ENCODE assay signal across 23 cellular contexts in the genomic region with DNA sequence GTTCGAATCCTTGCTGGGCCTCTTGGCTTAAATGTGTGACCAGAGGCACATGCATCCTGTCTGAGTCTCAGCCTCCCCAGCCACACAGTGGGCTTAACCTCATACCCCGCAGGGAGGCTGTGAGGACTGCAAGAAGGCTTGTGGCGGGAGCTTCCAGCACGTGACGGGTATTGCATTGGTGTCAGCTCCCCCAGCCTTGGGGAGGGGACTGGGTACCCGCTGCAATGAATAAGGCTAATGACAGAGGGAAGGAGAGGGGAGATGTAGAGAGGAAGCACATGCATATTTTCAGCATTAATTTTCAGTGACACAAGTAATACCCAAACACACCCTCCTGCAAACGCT. TPM values are rescaled to one million over a fixed set of nuclear protein-coding genes. Genes with fewer than 3 reads are reported as not detected.
"Had no signal": no experiment of that assay in that cellular context is flagged by ENCODE, and none has a peak within 500 bp of the region (broad histone marks: within the 10 kb centered on the region; RNA-seq: fewer than 3 reads in every experiment).

No MANE protein-coding gene starts in this region.

- H3K4me3 Mint-ChIP-seq: activated naive CD8-positive, alpha-beta T cell treated with anti-CD3 and anti-CD28 coated beads for 36 hours; effector memory CD8-positive, alpha-beta T cell; memory B cell; stimulated activated naive B cell treated with anti-CD40 and anti-IgM and Interleukin-4, amounts not matched to agents 10 μg/mL and 1 μg/mL and 100 μg/mL, for 72 hours; T-helper 17 cell; type B pancreatic cell had no signal

- DNase-seq: activated CD4-positive, alpha-beta T cell treated with anti-CD3 and anti-CD28 coated beads for 4 hours; activated CD4-positive, alpha-beta T cell treated with anti-CD3 and anti-CD28 coated beads, Interleukin-2, amount 50 U/mL, for 48 hours; activated CD4-positive, CD25-positive, alpha-beta regulatory T cell; activated naive CD4-positive, alpha-beta T cell treated with Interleukin-2 at 50 U/mL for 16 hours; activated naive CD8-positive, alpha-beta T cell treated with anti-CD3 and anti-CD28 coated beads for 36 hours; activated T-cell treated with anti-CD3 and anti-CD28 coated beads, Interleukin-2, amount 50 U/mL, for 48 hours; central memory CD4-positive, alpha-beta T cell; effector memory CD8-positive, alpha-beta T cell; esophagus squamous epithelium; gastrocnemius medialis; mucosa of descending colon; naive B cell; stimulated activated CD4-positive, alpha-beta T cell treated with anti-CD3 and anti-CD28 coated beads, Interleukin-15, amount 100 ng/mL, for 24 hours; stimulated activated CD4-positive, alpha-beta T cell treated with anti-CD3 and anti-CD28 coated beads, Interleukin-2, amount 100 ng/mL, for 48 hours; stimulated activated CD8-positive, alpha-beta memory T cell treated with anti-CD3 and anti-CD28 coated beads, Interleukin-4, amount 100 ng/mL, for 48 hours; stimulated activated naive B cell treated with anti-CD40 and anti-IgM and Interleukin-4, amounts not matched to agents 10 μg/mL and 1 μg/mL and 100 μg/mL, for 72 hours; T-helper 17 cell had no signal

- H3K4me2 ChIP-seq: smooth muscle cell had no signal

- H3K27me3 ChIP-seq: gastrocnemius medialis, testis, vagina had no signal

- H3K27ac Mint-ChIP-seq: activated naive CD8-positive, alpha-beta T cell treated with anti-CD3 and anti-CD28 coated beads for 36 hours; effector memory CD8-positive, alpha-beta T cell; memory B cell; naive B cell; stimulated activated naive B cell treated with anti-CD40 and anti-IgM and Interleukin-4, amounts not matched to agents 10 μg/mL and 1 μg/mL and 100 μg/mL, for 72 hours; T-helper 17 cell; type B pancreatic cell had no signal

- H3K9me3 Mint-ChIP-seq: activated naive CD8-positive, alpha-beta T cell treated with anti-CD3 and anti-CD28 coated beads for 36 hours; effector memory CD8-positive, alpha-beta T cell; memory B cell; naive B cell; type B pancreatic cell had no signal

- H3K9me3 ChIP-seq: esophagus squamous epithelium, gastrocnemius medialis, mucosa of descending colon, testis, vagina had no signal

- H3K27ac ChIP-seq: esophagus squamous epithelium, testis, vagina had no signal

- H3K36me3 Mint-ChIP-seq: activated naive CD8-positive, alpha-beta T cell treated with anti-CD3 and anti-CD28 coated beads for 36 hours; memory B cell; type B pancreatic cell had no signal

- H3K4me3 ChIP-seq: esophagus squamous epithelium, gastrocnemius medialis, mucosa of descending colon, smooth muscle cell, testis, vagina had no signal

- H3K36me3 ChIP-seq: esophagus squamous epithelium, gastrocnemius medialis, vagina had no signal

- ATAC-seq: effector memory CD8-positive, alpha-beta T cell; gastrocnemius medialis; mucosa of descending colon; sciatic nerve; stimulated activated naive B cell treated with anti-CD40 and anti-IgM and Interleukin-4, amounts not matched to agents 10 μg/mL and 1 μg/mL and 100 μg/mL, for 72 hours; T-helper 17 cell had no signal

- H3K4me1 ChIP-seq: vagina had no signal

RNA-seq across cellular contexts. Expression of a gene that starts 8.1 kb away (rescaled TPM):
- polyA plus RNA-seq: smooth muscle cell had no signal
